Comparison of ENCODE assay signal across 27 cellular contexts in the genomic region with DNA sequence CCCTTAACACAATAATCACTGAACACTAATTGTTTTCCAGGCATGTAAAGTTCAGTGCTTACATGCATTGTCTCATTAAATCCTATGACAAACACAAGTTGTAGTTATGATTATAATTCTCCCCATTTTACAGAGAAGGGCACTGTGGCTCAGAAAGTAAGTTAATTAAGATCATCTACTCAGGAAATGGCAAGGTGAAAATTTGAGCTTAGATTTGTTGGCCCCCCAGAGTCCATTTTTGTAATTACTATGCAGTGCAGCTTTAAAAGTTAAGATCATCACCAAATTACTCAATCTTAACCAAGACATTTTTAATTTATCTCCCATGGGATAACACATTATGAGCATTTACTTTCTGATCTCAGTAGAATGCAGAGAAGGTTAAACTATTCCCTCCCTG. TPM values are rescaled to one million over a fixed set of nuclear protein-coding genes. Genes with fewer than 3 reads are reported as not detected.
"Had no signal": no experiment of that assay in that cellular context is flagged by ENCODE, and none has a peak within 500 bp of the region (broad histone marks: within the 10 kb centered on the region; RNA-seq: fewer than 3 reads in every experiment).

No MANE protein-coding gene starts in this region.

- DNase-seq: activated CD4-positive, alpha-beta T cell treated with anti-CD3 and anti-CD28 coated beads for 36 hours; activated CD4-positive, CD25-positive, alpha-beta regulatory T cell; activated CD8-positive, alpha-beta T cell treated with anti-CD3 and anti-CD28 coated beads, Interleukin-2, amount 10 ng/mL, durations not matched to agents 7 days and 5 days; activated effector memory CD4-positive, alpha-beta T cell treated with anti-CD3 and anti-CD28 coated beads, Interleukin-2, amount 50 U/mL, for 16 hours; activated naive CD4-positive, alpha-beta T cell treated with anti-CD3 and anti-CD28 coated beads for 36 hours; amniotic stem cell; esophagus squamous epithelium; left ventricle myocardium superior; naive B cell; nephron progenitor cell; ovary; right lobe of liver; stimulated activated CD4-positive, alpha-beta T cell treated with anti-CD3 and anti-CD28 coated beads, Interleukin-2, amount 100 ng/mL, for 48 hours; trophoblast cell had no signal

- H3K4me3 Mint-ChIP-seq: activated CD4-positive, alpha-beta T cell treated with anti-CD3 and anti-CD28 coated beads for 36 hours; activated CD8-positive, alpha-beta T cell treated with anti-CD3 and anti-CD28 coated beads, Interleukin-2, amount 10 ng/mL, durations not matched to agents 7 days and 5 days; activated naive CD4-positive, alpha-beta T cell treated with anti-CD3 and anti-CD28 coated beads for 36 hours; central memory CD8-positive, alpha-beta T cell; dendritic cell treated with granulocyte-macrophage colony-stimulating factor and Interleukin-4, amounts not matched to agents 40 ng/mL and 50 ng/mL, for 4 days; naive B cell; nephron progenitor cell; stimulated activated naive CD8-positive, alpha-beta T cell treated with anti-CD3 and anti-CD28 coated beads, Interleukin-15, Interleukin-2, amounts not matched to agents 100 ng/mL and 50 ng/mL, for 24 hours had no signal

- H3K9me3 Mint-ChIP-seq: activated naive CD4-positive, alpha-beta T cell treated with anti-CD3 and anti-CD28 coated beads for 36 hours; central memory CD8-positive, alpha-beta T cell; dendritic cell treated with granulocyte-macrophage colony-stimulating factor and Interleukin-4, amounts not matched to agents 40 ng/mL and 50 ng/mL, for 4 days; naive B cell; nephron progenitor cell; stimulated activated naive CD8-positive, alpha-beta T cell treated with anti-CD3 and anti-CD28 coated beads, Interleukin-15, Interleukin-2, amounts not matched to agents 100 ng/mL and 50 ng/mL, for 24 hours had no signal

- H3K36me3 ChIP-seq: esophagus squamous epithelium, ovary, right lobe of liver, thoracic aorta had no signal

- H3K9me3 ChIP-seq: esophagus squamous epithelium, ovary, right lobe of liver, thoracic aorta had no signal

- ATAC-seq: activated CD4-positive, alpha-beta T cell treated with anti-CD3 and anti-CD28 coated beads for 36 hours; activated CD8-positive, alpha-beta T cell treated with anti-CD3 and anti-CD28 coated beads, Interleukin-2, amount 10 ng/mL, durations not matched to agents 7 days and 5 days; left ventricle myocardium superior; right lobe of liver had no signal

- H3K36me3 Mint-ChIP-seq: naive B cell had no signal

- H3K27me3 ChIP-seq: ovary, right lobe of liver had no signal

- H3K4me3 ChIP-seq: esophagus squamous epithelium, ovary, right lobe of liver, thoracic aorta had no signal

- H3K27ac Mint-ChIP-seq: activated CD4-positive, alpha-beta T cell treated with anti-CD3 and anti-CD28 coated beads for 36 hours; activated CD8-positive, alpha-beta T cell treated with anti-CD3 and anti-CD28 coated beads, Interleukin-2, amount 10 ng/mL, durations not matched to agents 7 days and 5 days; activated naive CD4-positive, alpha-beta T cell treated with anti-CD3 and anti-CD28 coated beads for 36 hours; nephron progenitor cell; progenitor cell of endocrine pancreas; stimulated activated naive CD8-positive, alpha-beta T cell treated with anti-CD3 and anti-CD28 coated beads, Interleukin-15, Interleukin-2, amounts not matched to agents 100 ng/mL and 50 ng/mL, for 24 hours had no signal

- H3K4me1 ChIP-seq: right lobe of liver had no signal

- H3K4me1 Mint-ChIP-seq: activated CD4-positive, alpha-beta T cell treated with anti-CD3 and anti-CD28 coated beads for 36 hours; central memory CD8-positive, alpha-beta T cell had no signal

- H3K27ac ChIP-seq: epithelial cell of prostate, esophagus squamous epithelium, ovary, right lobe of liver, thoracic aorta had no signal

RNA-seq across cellular contexts. Expression of a gene that starts 34.2 kb away (rescaled TPM):
- total RNA-seq: activated CD8-positive, alpha-beta T cell treated with anti-CD3 and anti-CD28 coated beads, Interleukin-2, amount 10 ng/mL, durations not matched to agents 7 days and 5 days; activated naive CD4-positive, alpha-beta T cell treated with anti-CD3 and anti-CD28 coated beads for 36 hours; astrocyte; esophagus squamous epithelium; frontal cortex; left ventricle myocardium superior; lung microvascular endothelial cell; mesenteric fat pad; ovary; progenitor cell of endocrine pancreas; renal cortical epithelial cell; right lobe of liver; skeletal muscle tissue; subcutaneous adipose tissue; thoracic aorta had no signal
- polyA plus RNA-seq: ovary had no signal

RNA-seq across cellular contexts. Expression of a gene that starts 41.0 kb away (rescaled TPM):
- total RNA-seq: activated CD4-positive, alpha-beta T cell treated with anti-CD3 and anti-CD28 coated beads for 36 hours; activated CD8-positive, alpha-beta T cell treated with anti-CD3 and anti-CD28 coated beads, Interleukin-2, amount 10 ng/mL, durations not matched to agents 7 days and 5 days; activated naive CD4-positive, alpha-beta T cell treated with anti-CD3 and anti-CD28 coated beads for 36 hours; astrocyte; lung microvascular endothelial cell; progenitor cell of endocrine pancreas; renal cortical epithelial cell had no signal
